In the genomic region with DNA sequence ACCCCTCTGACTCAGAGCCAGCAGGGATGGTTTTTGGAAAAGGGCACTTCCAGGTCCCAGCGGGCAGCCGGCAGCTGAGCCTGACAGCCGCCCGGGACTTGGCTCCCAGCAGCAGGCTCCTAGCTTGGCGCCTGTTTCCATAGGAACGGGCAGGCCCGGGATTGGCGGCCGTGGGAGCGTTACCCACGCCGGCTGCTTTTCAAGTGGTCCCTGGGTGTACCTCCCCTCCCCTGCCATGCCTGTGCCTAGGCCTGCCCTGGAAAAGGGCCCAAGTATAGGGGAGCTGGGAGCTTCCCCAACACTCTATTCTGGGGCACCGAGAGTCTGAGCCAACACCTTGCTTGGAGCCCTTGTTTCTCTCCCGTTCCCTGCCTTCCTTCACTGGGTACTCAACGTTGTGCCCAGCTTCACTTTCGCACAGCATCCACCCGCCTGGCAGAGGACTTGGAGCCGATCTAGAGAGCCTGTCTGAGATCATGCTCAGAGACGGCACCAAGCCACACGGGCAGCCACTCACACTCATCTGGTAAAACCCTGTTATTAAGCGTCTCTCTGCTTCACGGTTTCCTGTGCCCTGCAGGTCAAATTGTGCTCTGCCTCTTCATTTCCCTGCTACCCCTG, we compare ENCODE assay signal across 11 cellular contexts.
DNase-seq lines count a peak whose midpoint lies in the region; ATAC-seq, FAIRE-seq and TF ChIP-seq lines count a peak whose summit lies in the region.
"Had no signal": no experiment of that assay in that cellular context is flagged by ENCODE, and none has a peak within 500 bp of the region (broad histone marks: within the 10 kb centered on the region; RNA-seq: fewer than 3 reads in every experiment).

No MANE protein-coding gene starts in this region.

- no peak for TF ChIP-seq EP300 in H1 (IDR thresholded peaks at IDR 0.05; ENCODE audit: borderline replicate concordance in 1 of 2, low read depth in 2 of 2, low read length in 2 of 2)

- POLR2A ChIA-PET in H1 (lab: Charles Lee; ENCODE audit: partially characterized antibody): no interaction called here

- H3K9me3 Mint-ChIP-seq in stimulated activated effector memory CD8-positive, alpha-beta T cell treated with anti-CD3 and anti-CD28 coated beads, Interleukin-12 subunit alpha, Interleukin-12 subunit beta, amount 100 ng/mL, for 72 hours: no peaks in the 10 kb centered on the region
- H3K9me3 Mint-ChIP-seq: activated CD8-positive, alpha-beta T cell treated with anti-CD3 and anti-CD28 coated beads for 36 hours; activated naive CD8-positive, alpha-beta T cell treated with anti-CD3 and anti-CD28 coated beads, Interleukin-2, amount 50 U/mL, for 24 hours had no signal

- no peaks in the 10 kb centered on the region for H4K20me1 ChIP-seq in H1 (replicated peaks in 1 of 2; ENCODE audit: control insufficient read depth in 1 of 2, insufficient read depth in 2 of 2, low read length in 2 of 2)

- no peaks in the 10 kb centered on the region for H3K36me3 Mint-ChIP-seq in stimulated activated effector memory CD8-positive, alpha-beta T cell treated with anti-CD3 and anti-CD28 coated beads, Interleukin-12 subunit alpha, Interleukin-12 subunit beta, amount 100 ng/mL, for 72 hours

- peak overlapping the region; percentile 60 for H3K27ac Mint-ChIP-seq in stimulated activated effector memory CD8-positive, alpha-beta T cell treated with anti-CD3 and anti-CD28 coated beads, Interleukin-12 subunit alpha, Interleukin-12 subunit beta, amount 100 ng/mL, for 72 hours
- H3K27ac Mint-ChIP-seq: activated CD8-positive, alpha-beta T cell treated with anti-CD3 and anti-CD28 coated beads for 36 hours; activated naive CD8-positive, alpha-beta T cell treated with anti-CD3 and anti-CD28 coated beads, Interleukin-2, amount 50 U/mL, for 24 hours had no signal

- H3K14ac ChIP-seq in H1 (ENCODE audit: insufficient read length): no peak overlapping the region

- no peak overlapping the region for H2AFZ ChIP-seq in H1 (ENCODE audit: low read length)

- WGBS in H1 (ENCODE audit: extremely low coverage in 1 of 2, insufficient coverage in 1 of 2, insufficient read length in 1 of 2, insufficient replicate concordance in 2 of 2, low coverage in 1 of 2, low lambda C conversion rate in 2 of 2, missing lambda C conversion rate in 1 of 2), 2 experiments: 62% methylated on average over 15 of the region's 22 CpGs; no CpG with 5 or more reads in 1 of the 2 experiments

- no peak overlapping the region for H3K18ac ChIP-seq in H1 (ENCODE audit: extremely low read depth, low read length)

- no peaks in the 10 kb centered on the region for H3K79me2 ChIP-seq in H1 (ENCODE audit: control insufficient read depth in 1 of 2, insufficient read depth in 2 of 2, low read length in 2 of 2)

- H3K56ac ChIP-seq in H1 (replicated peaks; ENCODE audit: insufficient read length, low read depth, low read length): no peak overlapping the region

- TF ChIP-seq CTCF in H1 (IDR thresholded peaks at IDR 0.05; ENCODE audit: control extremely low read depth in 1 of 3, insufficient read depth in 1 of 3, low read depth in 1 of 3, low read length in 3 of 3): no peak

- no peak overlapping the region for H2BK5ac ChIP-seq in H1 (ENCODE audit: low read depth, low read length)

- no peak for TF ChIP-seq RAD21 in H1 (IDR thresholded peaks at IDR 0.05 in 1 of 2, conservative IDR thresholded peaks at IDR 0.05 in 1 of 2; ENCODE audit: low read depth in 2 of 2, low read length in 2 of 2)

- no peaks in the 10 kb centered on the region for H3K36me3 ChIP-seq in H1 (ENCODE audit: control insufficient read depth in 2 of 4, insufficient read depth in 4 of 4, low read length in 3 of 4)
- H3K36me3 ChIP-seq: sigmoid colon had no signal

- no peaks in the 10 kb centered on the region; a peak in 1 of 7 replicates for H3K4me1 ChIP-seq in H1 (replicated peaks in 1 of 4; ENCODE audit: control insufficient read depth in 3 of 4, insufficient read depth in 4 of 4, low read length in 3 of 4)
- H3K4me1 ChIP-seq: sigmoid colon had no signal

- DNase-seq in NCI-H1092 treated with DMSO at 0.1 percent for 48 hours (lab: John Stamatoyannopoulos, UW): peak; percentile 94
- peak; percentile 86 to 90 for DNase-seq in NCI-H446 (lab: John Stamatoyannopoulos, UW)
- peak in 1 of 2 experiments; percentile 43 for DNase-seq in H1 (ENCODE audit: low read depth in 1 of 2, low spot score in 2 of 2)
- no peak for DNase-seq in stimulated activated effector memory CD8-positive, alpha-beta T cell treated with anti-CD3 and anti-CD28 coated beads, Interleukin-12 subunit alpha, Interleukin-12 subunit beta, amount 100 ng/mL, for 72 hours (ENCODE audit: low spot score in 2 of 2)
- DNase-seq in NCI-H1930 (lab: John Stamatoyannopoulos, UW): no peak
- no peak for DNase-seq in amniotic stem cell (lab: John Stamatoyannopoulos, UW)
- DNase-seq: activated CD8-positive, alpha-beta T cell treated with anti-CD3 and anti-CD28 coated beads for 36 hours; activated naive CD8-positive, alpha-beta T cell treated with anti-CD3 and anti-CD28 coated beads, Interleukin-2, amount 50 U/mL, for 24 hours; mucosa of descending colon; sigmoid colon had no signal

- H3K4me1 Mint-ChIP-seq in stimulated activated effector memory CD8-positive, alpha-beta T cell treated with anti-CD3 and anti-CD28 coated beads, Interleukin-12 subunit alpha, Interleukin-12 subunit beta, amount 100 ng/mL, for 72 hours: peaks cover 24% of the 10 kb centered on the region

- H4K5ac ChIP-seq in H1 (ENCODE audit: insufficient read length, low read depth, low read length): no peak overlapping the region

- H3K23ac ChIP-seq in H1 (ENCODE audit: insufficient read length): no peak overlapping the region

- TF ChIP-seq POLR2A in H1 (IDR thresholded peaks at IDR 0.05; ENCODE audit: control extremely low read depth in 1 of 2, low read depth in 2 of 2, low read length in 2 of 2): no peak

- no peak overlapping the region for H2BK120ac ChIP-seq in H1 (replicated peaks; ENCODE audit: low read depth, low read length)

- H2AK5ac ChIP-seq in H1 (ENCODE audit: low read depth, low read length): no peak overlapping the region

- CTCF ChIA-PET in H1 (lab: Charles Lee; ENCODE audit: partially characterized antibody): interaction anchor here (0.9 to 1.7 kb wide), 2 partner anchors 99 to 584 kb away, joined by 3 to 4 read pairs; no protein-coding TSS in a partner anchor

- no peak overlapping the region for H3K27ac ChIP-seq in H1 (ENCODE audit: low read depth, low read length)
- H3K27ac ChIP-seq: sigmoid colon had no signal

- ATAC-seq in stimulated activated effector memory CD8-positive, alpha-beta T cell treated with anti-CD3 and anti-CD28 coated beads, Interleukin-12 subunit alpha, Interleukin-12 subunit beta, amount 100 ng/mL, for 72 hours: no peak
- ATAC-seq in GM18858 (IDR thresholded peaks at IDR 0.05; ENCODE audit: unreplicated experiment): no peak
- ATAC-seq: activated CD8-positive, alpha-beta T cell treated with anti-CD3 and anti-CD28 coated beads for 36 hours; activated naive CD8-positive, alpha-beta T cell treated with anti-CD3 and anti-CD28 coated beads, Interleukin-2, amount 50 U/mL, for 24 hours; mucosa of descending colon had no signal

- no peaks in the 10 kb centered on the region for H3K79me1 ChIP-seq in H1 (ENCODE audit: low read depth, low read length)

- H2BK15ac ChIP-seq in H1 (ENCODE audit: low read length): no peak overlapping the region

- no peak overlapping the region for H2BK12ac ChIP-seq in H1 (ENCODE audit: low read depth, low read length)

- H3K23me2 ChIP-seq in H1 (ENCODE audit: low read depth, low read length): no peaks in the 10 kb centered on the region

- H3K9me3 ChIP-seq in H1 (ENCODE audit: insufficient read depth in 2 of 2, low read depth in 1 of 2, low read length in 1 of 2): no peaks in the 10 kb centered on the region
- H3K9me3 ChIP-seq: mucosa of descending colon, sigmoid colon had no signal

- H3K27me3 ChIP-seq in H1 (replicated peaks in 1 of 4; ENCODE audit: control insufficient read depth in 3 of 4, extremely low read depth in 1 of 4, insufficient read depth in 3 of 4, low read length in 3 of 4): no peaks in the 10 kb centered on the region
- H3K27me3 ChIP-seq: sigmoid colon had no signal

- no peak overlapping the region for H3K4me2 ChIP-seq in H1 (ENCODE audit: insufficient read depth in 1 of 2, low read depth in 2 of 2, low read length in 2 of 2)

- H3K9ac ChIP-seq in H1 (replicated peaks in 1 of 4; ENCODE audit: extremely low read depth in 1 of 4, low read depth in 3 of 4, low read length in 3 of 4): no peak overlapping the region

- H2BK20ac ChIP-seq in H1 (ENCODE audit: low read length): no peak overlapping the region

- H4K91ac ChIP-seq in H1 (replicated peaks; ENCODE audit: insufficient read length, low read length): no peak overlapping the region

- FAIRE-seq in H1 (lab: Jason Lieb, UNC): no peak

- no peak overlapping the region for H3K4me3 ChIP-seq in H1 (ENCODE audit: extremely low read depth in 1 of 4, insufficient read depth in 2 of 4, low read depth in 3 of 4, low read length in 4 of 4)
- H3K4me3 ChIP-seq: mucosa of descending colon, sigmoid colon had no signal

- no peak overlapping the region for H3K4me3 Mint-ChIP-seq in stimulated activated effector memory CD8-positive, alpha-beta T cell treated with anti-CD3 and anti-CD28 coated beads, Interleukin-12 subunit alpha, Interleukin-12 subunit beta, amount 100 ng/mL, for 72 hours
- H3K4me3 Mint-ChIP-seq: activated CD8-positive, alpha-beta T cell treated with anti-CD3 and anti-CD28 coated beads for 36 hours; activated naive CD8-positive, alpha-beta T cell treated with anti-CD3 and anti-CD28 coated beads, Interleukin-2, amount 50 U/mL, for 24 hours had no signal

- peak overlapping the region; percentile 68; the same call in 1 of the 2 replicates for H4K8ac ChIP-seq in H1 (ENCODE audit: extremely low read depth, insufficient read depth, low read length)

- no peak overlapping the region for H3K4ac ChIP-seq in H1 (replicated peaks; ENCODE audit: insufficient read length, low read depth, low read length)

TF ChIP-seq in H1, 55 proteins besides CTCF, POLR2A, EP300 and RAD21 (continues in another document):
- TF ChIP-seq CHD1 (IDR thresholded peaks at IDR 0.05; ENCODE audit: low read depth, low read length) (no peak), ZNF274 (IDR thresholded peaks at IDR 0.05; ENCODE audit: borderline replicate concordance, extremely low read depth, low read length) (no peak), PHF8 (conservative IDR thresholded peaks at IDR 0.05; ENCODE audit: low read depth, low read length) (no peak), CHD2 (IDR thresholded peaks at IDR 0.05; ENCODE audit: low read length) (no peak)
- TF ChIP-seq, protein P1, sequence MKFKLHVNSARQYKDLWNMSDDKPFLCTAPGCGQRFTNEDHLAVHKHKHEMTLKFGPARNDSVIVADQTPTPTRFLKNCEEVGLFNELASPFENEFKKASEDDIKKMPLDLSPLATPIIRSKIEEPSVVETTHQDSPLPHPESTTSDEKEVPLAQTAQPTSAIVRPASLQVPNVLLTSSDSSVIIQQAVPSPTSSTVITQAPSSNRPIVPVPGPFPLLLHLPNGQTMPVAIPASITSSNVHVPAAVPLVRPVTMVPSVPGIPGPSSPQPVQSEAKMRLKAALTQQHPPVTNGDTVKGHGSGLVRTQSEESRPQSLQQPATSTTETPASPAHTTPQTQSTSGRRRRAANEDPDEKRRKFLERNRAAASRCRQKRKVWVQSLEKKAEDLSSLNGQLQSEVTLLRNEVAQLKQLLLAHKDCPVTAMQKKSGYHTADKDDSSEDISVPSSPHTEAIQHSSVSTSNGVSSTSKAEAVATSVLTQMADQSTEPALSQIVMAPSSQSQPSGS (IDR thresholded peaks at IDR 0.05; ENCODE audit: low read length): no peak

Comparison
In these comparisons a context has a peak if more than half of its experiments do, and no peak if none do; other contexts are left out.
1. DNase-seq: peak in NCI-H1092 treated with DMSO at 0.1 percent for 48 hours (single experiment) and NCI-H446 (2 of 2); none in stimulated activated effector memory CD8-positive, alpha-beta T cell treated with anti-CD3 and anti-CD28 coated beads, Interleukin-12 subunit alpha, Interleukin-12 subunit beta, amount 100 ng/mL, for 72 hours (0 of 2), NCI-H1930 (0 of 2) and amniotic stem cell (single experiment).